1 cellular context compared by ENCODE assay signal in the genomic region with DNA sequence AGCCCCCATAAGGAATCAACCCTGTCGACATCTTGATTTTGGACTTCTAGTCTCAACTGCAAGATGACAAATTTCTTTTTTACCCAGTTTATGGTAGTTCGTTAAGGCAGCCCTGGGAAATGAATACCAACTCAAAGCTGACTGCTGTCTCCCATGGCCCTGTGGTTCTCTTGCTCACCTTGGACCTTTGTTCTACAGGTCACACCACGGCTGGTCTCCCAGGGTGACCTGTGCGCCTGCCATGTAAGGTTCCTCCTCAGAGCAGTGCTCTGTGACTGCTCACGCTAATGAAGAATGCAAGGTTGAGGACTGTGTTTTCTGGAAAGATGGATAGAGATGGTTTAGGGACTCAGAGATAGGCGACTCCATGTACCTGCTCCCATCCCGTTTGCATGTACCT.
TF ChIP-seq lines count a peak whose summit lies in the region.

No MANE protein-coding gene starts in this region.

TF ChIP-seq in H1, 55 proteins besides CTCF, POLR2A, EP300 and RAD21 (continued from another document):
- TF ChIP-seq ASH2L (IDR thresholded peaks at IDR 0.05; ENCODE audit: low read length) (no peak), YY1 (IDR thresholded peaks at IDR 0.05; ENCODE audit: low read depth, low read length) (no peak), CHD1 (IDR thresholded peaks at IDR 0.05; ENCODE audit: low read depth, low read length) (no peak)
- TF ChIP-seq, protein P1, sequence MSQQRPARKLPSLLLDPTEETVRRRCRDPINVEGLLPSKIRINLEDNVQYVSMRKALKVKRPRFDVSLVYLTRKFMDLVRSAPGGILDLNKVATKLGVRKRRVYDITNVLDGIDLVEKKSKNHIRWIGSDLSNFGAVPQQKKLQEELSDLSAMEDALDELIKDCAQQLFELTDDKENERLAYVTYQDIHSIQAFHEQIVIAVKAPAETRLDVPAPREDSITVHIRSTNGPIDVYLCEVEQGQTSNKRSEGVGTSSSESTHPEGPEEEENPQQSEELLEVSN (IDR thresholded peaks at IDR 0.05) = no peak
TF ChIP-seq in H1: peak in this region for 0.
